19 cellular contexts compared by ENCODE assay signal in genomic region chr7:93337047-93337446, GRCh38.
"Had no signal": no experiment of that assay in that cellular context is flagged by ENCODE, and none has a peak within 500 bp of the region (broad histone marks: within the 10 kb centered on the region; RNA-seq: fewer than 3 reads in every experiment).

No MANE protein-coding gene starts in this region.

- ATAC-seq: activated T-cell treated with anti-CD3 and anti-CD28 coated beads, Interleukin-2, amount 50 U/mL, for 72 hours; foreskin keratinocyte; naive thymus-derived CD8-positive, alpha-beta T cell had no signal

- DNase-seq: activated CD4-positive, alpha-beta T cell treated with anti-CD3 and anti-CD28 coated beads, Interleukin-2, amount 10 ng/mL, durations not matched to agents 7 days and 5 days; activated CD4-positive, CD25-positive, alpha-beta regulatory T cell; activated CD8-positive, alpha-beta memory T cell treated with anti-CD3 and anti-CD28 coated beads, Interleukin-2, amount 50 U/mL, for 48 hours; activated gamma-delta T cell; activated T-cell treated with anti-CD3 and anti-CD28 coated beads, Interleukin-2, amount 50 U/mL, for 72 hours; amniotic stem cell; effector memory CD4-positive, alpha-beta T cell; foreskin keratinocyte; head of caudate nucleus; left ventricle myocardium inferior; naive thymus-derived CD8-positive, alpha-beta T cell; nucleus accumbens; retina; stimulated activated CD4-positive, alpha-beta T cell treated with anti-CD3 and anti-CD28 coated beads, Interleukin-4, amount 100 ng/mL, for 4 hours; stimulated activated CD8-positive, alpha-beta memory T cell treated with anti-CD3 and anti-CD28 coated beads, Interleukin-4, amount 100 ng/mL, for 48 hours; stimulated activated naive CD4-positive, alpha-beta T cell treated with Interleukin-2 at 50 U/mL for 16 hours; substantia nigra; uterus had no signal

- H3K36me3 ChIP-seq: uterus had no signal

- H3K4me3 ChIP-seq: left ventricle myocardium inferior, tibial nerve, uterus had no signal

- H3K27ac ChIP-seq: foreskin keratinocyte, left ventricle myocardium inferior, tibial nerve, uterus had no signal

- H3K9me3 ChIP-seq: left ventricle myocardium inferior, tibial nerve, uterus had no signal

- H3K27me3 ChIP-seq: foreskin keratinocyte, tibial nerve, uterus had no signal

- H3K4me1 ChIP-seq: foreskin keratinocyte, left ventricle myocardium inferior, tibial nerve, uterus had no signal
